Comparison of ENCODE assay signal across 1 cellular context in the genomic region with DNA sequence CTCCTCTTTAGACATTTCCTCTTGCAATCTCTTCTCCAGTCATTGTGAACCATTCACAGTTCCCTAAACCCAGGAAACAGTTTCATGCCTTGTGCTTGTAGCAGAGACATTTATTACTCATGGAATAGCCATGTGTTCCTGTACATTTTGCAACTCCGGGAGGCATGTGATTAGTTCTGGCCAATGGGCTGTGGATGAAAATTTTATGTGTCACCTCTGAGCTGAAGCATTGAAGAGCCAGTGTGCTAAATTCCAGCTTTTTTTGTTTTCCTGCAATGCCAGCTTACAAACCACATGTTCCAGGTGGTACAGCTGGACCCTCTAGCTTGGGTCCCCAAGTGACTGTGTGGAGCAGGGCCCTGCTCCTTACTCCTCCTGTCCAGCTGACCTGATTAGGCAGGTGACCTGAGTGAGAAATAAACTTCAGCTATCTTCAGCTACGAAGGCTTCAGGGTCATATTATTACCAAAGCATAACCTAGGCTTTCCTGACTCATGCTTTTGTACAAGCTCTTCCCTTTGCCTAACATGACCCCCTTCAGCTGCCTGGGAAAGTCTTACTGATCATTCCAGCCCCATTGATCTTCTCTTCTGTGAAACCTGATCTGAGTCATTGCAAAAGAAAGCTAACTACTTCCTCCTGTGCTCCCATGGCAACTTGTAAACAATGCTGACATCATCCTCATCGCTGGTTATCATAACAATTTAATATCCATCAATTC.
TF ChIP-seq lines count a peak whose summit lies in the region.

No MANE protein-coding gene starts in this region.

TF ChIP-seq in K562, 482 proteins besides CTCF, POLR2A, EP300 and RAD21 (continued from another document and continues in another):
- TF ChIP-seq, protein P1, sequence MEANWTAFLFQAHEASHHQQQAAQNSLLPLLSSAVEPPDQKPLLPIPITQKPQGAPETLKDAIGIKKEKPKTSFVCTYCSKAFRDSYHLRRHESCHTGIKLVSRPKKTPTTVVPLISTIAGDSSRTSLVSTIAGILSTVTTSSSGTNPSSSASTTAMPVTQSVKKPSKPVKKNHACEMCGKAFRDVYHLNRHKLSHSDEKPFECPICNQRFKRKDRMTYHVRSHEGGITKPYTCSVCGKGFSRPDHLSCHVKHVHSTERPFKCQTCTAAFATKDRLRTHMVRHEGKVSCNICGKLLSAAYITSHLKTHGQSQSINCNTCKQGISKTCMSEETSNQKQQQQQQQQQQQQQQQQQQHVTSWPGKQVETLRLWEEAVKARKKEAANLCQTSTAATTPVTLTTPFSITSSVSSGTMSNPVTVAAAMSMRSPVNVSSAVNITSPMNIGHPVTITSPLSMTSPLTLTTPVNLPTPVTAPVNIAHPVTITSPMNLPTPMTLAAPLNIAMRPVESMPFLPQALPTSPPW (CRISPR knock-in tag; IDR thresholded peaks at IDR 0.05), result no peak
- TF ChIP-seq CHD1 (IDR thresholded peaks at IDR 0.05; ENCODE audit: low read length) (no peak), SMARCA4 (IDR thresholded peaks at IDR 0.05) (peak; percentile 51; the same call in 1 of the 2 replicates), ATF7 (IDR thresholded peaks at IDR 0.05) (peak; percentile 92), HSF4 (CRISPR knock-in tag; IDR thresholded peaks at IDR 0.05; ENCODE audit: borderline replicate concordance) (no peak), CSDE1 (IDR thresholded peaks at IDR 0.05) (0 out of 4 replicates have a peak, but pooled peaks of 1 of the 2 experiments have one; percentile 38), JUND (IDR thresholded peaks at IDR 0.05; ENCODE audit: borderline replicate concordance, low read depth, low read length) (peak; percentile 76), JUND (tag; IDR thresholded peaks at IDR 0.05; ENCODE audit: borderline replicate concordance, low read depth, low read length) (peak; percentile 93; the same call in 2 of the 3 replicates), CEBPG (CRISPR knock-in tag; IDR thresholded peaks at IDR 0.05) (peak; percentile 75), CEBPG (tag; conservative IDR thresholded peaks at IDR 0.05 in 1 of 2, IDR thresholded peaks at IDR 0.05 in 1 of 2) (peak in 1 of 2 experiments; percentile 60; a peak in 1 of 4 replicates), CHD4 (IDR thresholded peaks at IDR 0.05; ENCODE audit: insufficient read depth, insufficient replicate concordance, low read depth, low read length, poor library complexity, severe bottlenecking) (no peak), GATA2 (CRISPR knock-in tag; IDR thresholded peaks at IDR 0.05) (no peak), C11orf30 (IDR thresholded peaks at IDR 0.05; ENCODE audit: low read depth) (no peak), SMARCE1 (IDR thresholded peaks at IDR 0.05) (peak; percentile 50; the same call in 1 of the 2 replicates), ZNF644 (tag; IDR thresholded peaks at IDR 0.05; ENCODE audit: low read depth) (peak; percentile 48; the same call in 1 of the 2 replicates), BMI1 (IDR thresholded peaks at IDR 0.05; ENCODE audit: low read length) (peak; percentile 71; the same call in 1 of the 2 replicates), MAFK (IDR thresholded peaks at IDR 0.05; ENCODE audit: low read length) (no peak), CREM (IDR thresholded peaks at IDR 0.05; ENCODE audit: low read depth) (peak; percentile 32; the same call in 1 of the 2 replicates), CEBPB (tag; IDR thresholded peaks at IDR 0.05) (peak; percentile 89), FOXJ3 (CRISPR knock-in tag; IDR thresholded peaks at IDR 0.05) (peak; percentile 91; the same call in 1 of the 2 replicates), FOSL1 (tag; conservative IDR thresholded peaks at IDR 0.05) (peak; percentile 76), GABPA (tag; conservative IDR thresholded peaks at IDR 0.05; ENCODE audit: low read depth) (0 out of 2 replicates have a peak, but pooled peaks have one; percentile 23), BHLHE40 (IDR thresholded peaks at IDR 0.05; ENCODE audit: low read length) (no peak), GTF2F1 (IDR thresholded peaks at IDR 0.05; ENCODE audit: low read depth, low read length) (no peak), MYBL2 (IDR thresholded peaks at IDR 0.05; ENCODE audit: low read depth) (no peak), MYBL2 (CRISPR knock-in tag; IDR thresholded peaks at IDR 0.05; ENCODE audit: borderline replicate concordance) (no peak), RAD51 (IDR thresholded peaks at IDR 0.05; ENCODE audit: borderline replicate concordance, low read depth) (peak; percentile 34; the same call in 1 of the 2 replicates), ZBTB17 (CRISPR knock-in tag; IDR thresholded peaks at IDR 0.05) (no peak), JUN (IDR thresholded peaks at IDR 0.05; ENCODE audit: borderline replicate concordance, low read depth, low read length) (peak; percentile 65), JUN (CRISPR knock-in tag; IDR thresholded peaks at IDR 0.05; ENCODE audit: borderline replicate concordance) (no peak), ZNF780A (CRISPR knock-in tag; IDR thresholded peaks at IDR 0.05) (no peak), NEUROD1 (IDR thresholded peaks at IDR 0.05; ENCODE audit: borderline replicate concordance, low read depth, low read length, partially characterized antibody) (peak; percentile 46)
- TF ChIP-seq, protein P2, sequence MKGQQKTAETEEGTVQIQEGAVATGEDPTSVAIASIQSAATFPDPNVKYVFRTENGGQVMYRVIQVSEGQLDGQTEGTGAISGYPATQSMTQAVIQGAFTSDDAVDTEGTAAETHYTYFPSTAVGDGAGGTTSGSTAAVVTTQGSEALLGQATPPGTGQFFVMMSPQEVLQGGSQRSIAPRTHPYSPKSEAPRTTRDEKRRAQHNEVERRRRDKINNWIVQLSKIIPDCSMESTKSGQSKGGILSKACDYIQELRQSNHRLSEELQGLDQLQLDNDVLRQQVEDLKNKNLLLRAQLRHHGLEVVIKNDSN (CRISPR knock-in tag; IDR thresholded peaks at IDR 0.05), result peak; percentile 83
- TF ChIP-seq, protein P3, sequence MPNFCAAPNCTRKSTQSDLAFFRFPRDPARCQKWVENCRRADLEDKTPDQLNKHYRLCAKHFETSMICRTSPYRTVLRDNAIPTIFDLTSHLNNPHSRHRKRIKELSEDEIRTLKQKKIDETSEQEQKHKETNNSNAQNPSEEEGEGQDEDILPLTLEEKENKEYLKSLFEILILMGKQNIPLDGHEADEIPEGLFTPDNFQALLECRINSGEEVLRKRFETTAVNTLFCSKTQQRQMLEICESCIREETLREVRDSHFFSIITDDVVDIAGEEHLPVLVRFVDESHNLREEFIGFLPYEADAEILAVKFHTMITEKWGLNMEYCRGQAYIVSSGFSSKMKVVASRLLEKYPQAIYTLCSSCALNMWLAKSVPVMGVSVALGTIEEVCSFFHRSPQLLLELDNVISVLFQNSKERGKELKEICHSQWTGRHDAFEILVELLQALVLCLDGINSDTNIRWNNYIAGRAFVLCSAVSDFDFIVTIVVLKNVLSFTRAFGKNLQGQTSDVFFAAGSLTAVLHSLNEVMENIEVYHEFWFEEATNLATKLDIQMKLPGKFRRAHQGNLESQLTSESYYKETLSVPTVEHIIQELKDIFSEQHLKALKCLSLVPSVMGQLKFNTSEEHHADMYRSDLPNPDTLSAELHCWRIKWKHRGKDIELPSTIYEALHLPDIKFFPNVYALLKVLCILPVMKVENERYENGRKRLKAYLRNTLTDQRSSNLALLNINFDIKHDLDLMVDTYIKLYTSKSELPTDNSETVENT (CRISPR knock-in tag; IDR thresholded peaks at IDR 0.05), result no peak
- TF ChIP-seq, protein P4, sequence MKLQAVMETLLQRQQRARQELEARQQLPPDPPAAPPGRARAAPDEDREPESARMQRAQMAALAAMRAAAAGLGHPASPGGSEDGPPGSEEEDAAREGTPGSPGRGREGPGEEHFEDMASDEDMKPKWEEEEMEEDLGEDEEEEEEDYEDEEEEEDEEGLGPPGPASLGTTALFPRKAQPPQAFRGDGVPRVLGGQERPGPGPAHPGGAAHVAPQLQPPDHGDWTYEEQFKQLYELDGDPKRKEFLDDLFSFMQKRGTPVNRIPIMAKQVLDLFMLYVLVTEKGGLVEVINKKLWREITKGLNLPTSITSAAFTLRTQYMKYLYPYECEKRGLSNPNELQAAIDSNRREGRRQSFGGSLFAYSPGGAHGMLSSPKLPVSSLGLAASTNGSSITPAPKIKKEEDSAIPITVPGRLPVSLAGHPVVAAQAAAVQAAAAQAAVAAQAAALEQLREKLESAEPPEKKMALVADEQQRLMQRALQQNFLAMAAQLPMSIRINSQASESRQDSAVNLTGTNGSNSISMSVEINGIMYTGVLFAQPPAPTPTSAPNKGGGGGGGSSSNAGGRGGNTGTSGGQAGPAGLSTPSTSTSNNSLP (IDR thresholded peaks at IDR 0.05; ENCODE audit: borderline replicate concordance, low read depth, low read length), result 0 out of 2 replicates have a peak, but pooled peaks have one; percentile 49
- TF ChIP-seq, protein P5, sequence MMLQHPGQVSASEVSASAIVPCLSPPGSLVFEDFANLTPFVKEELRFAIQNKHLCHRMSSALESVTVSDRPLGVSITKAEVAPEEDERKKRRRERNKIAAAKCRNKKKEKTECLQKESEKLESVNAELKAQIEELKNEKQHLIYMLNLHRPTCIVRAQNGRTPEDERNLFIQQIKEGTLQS (IDR thresholded peaks at IDR 0.05), result peak; percentile 86
- TF ChIP-seq, protein P5 (CRISPR knock-in tag; conservative IDR thresholded peaks at IDR 0.05), result peak; percentile 60; the same call in 1 of the 2 replicates
- TF ChIP-seq, protein P6, sequence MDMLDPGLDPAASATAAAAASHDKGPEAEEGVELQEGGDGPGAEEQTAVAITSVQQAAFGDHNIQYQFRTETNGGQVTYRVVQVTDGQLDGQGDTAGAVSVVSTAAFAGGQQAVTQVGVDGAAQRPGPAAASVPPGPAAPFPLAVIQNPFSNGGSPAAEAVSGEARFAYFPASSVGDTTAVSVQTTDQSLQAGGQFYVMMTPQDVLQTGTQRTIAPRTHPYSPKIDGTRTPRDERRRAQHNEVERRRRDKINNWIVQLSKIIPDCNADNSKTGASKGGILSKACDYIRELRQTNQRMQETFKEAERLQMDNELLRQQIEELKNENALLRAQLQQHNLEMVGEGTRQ (CRISPR knock-in tag; IDR thresholded peaks at IDR 0.05), result peak; percentile 53; the same call in 1 of the 2 replicates
- TF ChIP-seq, protein P7, sequence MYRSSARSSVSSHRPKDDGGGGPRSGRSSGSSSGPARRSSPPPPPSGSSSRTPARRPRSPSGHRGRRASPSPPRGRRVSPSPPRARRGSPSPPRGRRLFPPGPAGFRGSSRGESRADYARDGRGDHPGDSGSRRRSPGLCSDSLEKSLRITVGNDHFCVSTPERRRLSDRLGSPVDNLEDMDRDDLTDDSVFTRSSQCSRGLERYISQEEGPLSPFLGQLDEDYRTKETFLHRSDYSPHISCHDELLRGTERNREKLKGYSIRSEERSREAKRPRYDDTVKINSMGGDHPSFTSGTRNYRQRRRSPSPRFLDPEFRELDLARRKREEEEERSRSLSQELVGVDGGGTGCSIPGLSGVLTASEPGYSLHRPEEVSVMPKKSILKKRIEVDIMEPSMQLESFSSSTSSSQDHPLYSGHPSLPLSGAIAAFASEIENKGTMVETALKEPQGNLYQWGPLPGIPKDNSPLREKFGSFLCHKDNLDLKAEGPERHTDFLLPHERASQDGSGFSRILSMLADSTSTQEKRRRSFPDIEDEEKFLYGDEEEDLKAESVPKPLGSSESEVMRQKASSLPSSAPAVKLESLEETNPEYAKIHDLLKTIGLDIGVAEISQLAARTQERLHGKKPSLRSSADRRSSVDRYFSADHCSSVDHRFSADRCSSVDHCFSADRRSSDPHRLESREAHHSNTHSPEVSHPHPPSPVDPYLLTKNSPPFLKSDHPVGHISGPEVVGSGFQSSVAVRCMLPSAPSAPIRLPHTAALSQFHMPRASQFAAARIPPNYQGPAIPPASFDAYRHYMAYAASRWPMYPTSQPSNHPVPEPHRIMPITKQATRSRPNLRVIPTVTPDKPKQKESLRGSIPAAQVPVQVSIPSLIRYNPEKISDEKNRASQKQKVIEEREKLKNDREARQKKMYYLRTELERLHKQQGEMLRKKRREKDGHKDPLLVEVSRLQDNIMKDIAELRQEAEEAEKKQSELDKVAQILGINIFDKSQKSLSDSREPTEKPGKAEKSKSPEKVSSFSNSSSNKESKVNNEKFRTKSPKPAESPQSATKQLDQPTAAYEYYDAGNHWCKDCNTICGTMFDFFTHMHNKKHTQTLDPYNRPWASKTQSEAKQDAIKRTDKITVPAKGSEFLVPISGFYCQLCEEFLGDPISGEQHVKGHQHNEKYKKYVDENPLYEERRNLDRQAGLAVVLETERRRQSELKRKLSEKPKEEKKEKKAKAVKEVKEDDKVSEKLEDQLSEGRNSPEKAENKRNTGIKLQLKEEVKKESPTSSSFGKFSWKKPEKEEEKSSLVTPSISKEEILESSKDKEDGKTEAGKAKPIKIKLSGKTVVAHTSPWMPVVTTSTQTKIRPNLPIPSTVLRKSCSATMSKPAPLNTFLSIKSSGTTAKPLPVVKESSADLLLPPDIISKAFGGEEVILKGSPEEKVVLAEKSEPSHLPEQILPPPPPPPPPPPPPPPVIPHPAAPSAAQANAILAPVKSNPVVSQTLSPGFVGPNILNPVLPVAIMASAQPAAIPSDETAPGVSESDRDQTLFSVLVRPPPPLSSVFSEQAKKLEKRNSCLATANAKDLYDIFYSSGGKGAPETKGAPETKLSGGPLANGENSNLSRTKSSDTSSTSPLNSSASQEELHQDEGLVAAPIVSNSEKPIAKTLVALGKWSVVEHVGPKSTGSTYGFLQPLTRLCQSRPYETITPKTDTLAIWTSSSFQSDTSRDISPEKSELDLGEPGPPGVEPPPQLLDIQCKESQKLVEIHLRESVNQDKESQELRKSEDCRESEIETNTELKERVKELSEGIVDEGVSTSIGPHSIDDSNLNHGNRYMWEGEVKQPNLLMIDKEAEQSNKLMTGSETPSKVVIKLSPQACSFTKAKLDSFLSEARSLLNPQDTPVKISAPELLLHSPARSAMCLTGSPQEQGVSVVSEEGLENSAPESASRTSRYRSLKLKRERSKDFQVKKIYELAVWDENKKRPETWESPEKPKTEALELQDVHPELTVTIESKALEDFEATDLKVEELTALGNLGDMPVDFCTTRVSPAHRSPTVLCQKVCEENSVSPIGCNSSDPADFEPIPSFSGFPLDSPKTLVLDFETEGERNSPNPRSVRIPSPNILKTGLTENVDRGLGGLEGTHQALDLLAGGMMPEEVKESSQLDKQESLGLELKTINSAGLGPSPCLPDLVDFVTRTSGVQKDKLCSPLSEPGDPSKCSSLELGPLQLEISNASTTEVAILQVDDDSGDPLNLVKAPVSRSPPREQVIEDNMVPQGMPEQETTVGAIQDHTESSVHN (IDR thresholded peaks at IDR 0.05; ENCODE audit: borderline replicate concordance in 1 of 2, low read depth in 1 of 2), result no peak
- TF ChIP-seq, protein P8, sequence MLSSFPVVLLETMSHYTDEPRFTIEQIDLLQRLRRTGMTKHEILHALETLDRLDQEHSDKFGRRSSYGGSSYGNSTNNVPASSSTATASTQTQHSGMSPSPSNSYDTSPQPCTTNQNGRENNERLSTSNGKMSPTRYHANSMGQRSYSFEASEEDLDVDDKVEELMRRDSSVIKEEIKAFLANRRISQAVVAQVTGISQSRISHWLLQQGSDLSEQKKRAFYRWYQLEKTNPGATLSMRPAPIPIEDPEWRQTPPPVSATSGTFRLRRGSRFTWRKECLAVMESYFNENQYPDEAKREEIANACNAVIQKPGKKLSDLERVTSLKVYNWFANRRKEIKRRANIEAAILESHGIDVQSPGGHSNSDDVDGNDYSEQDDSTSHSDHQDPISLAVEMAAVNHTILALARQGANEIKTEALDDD (IDR thresholded peaks at IDR 0.05), result peak; percentile 19; the same call in 1 of the 2 replicates
